7 cellular contexts compared by ENCODE assay signal in the genomic region with DNA sequence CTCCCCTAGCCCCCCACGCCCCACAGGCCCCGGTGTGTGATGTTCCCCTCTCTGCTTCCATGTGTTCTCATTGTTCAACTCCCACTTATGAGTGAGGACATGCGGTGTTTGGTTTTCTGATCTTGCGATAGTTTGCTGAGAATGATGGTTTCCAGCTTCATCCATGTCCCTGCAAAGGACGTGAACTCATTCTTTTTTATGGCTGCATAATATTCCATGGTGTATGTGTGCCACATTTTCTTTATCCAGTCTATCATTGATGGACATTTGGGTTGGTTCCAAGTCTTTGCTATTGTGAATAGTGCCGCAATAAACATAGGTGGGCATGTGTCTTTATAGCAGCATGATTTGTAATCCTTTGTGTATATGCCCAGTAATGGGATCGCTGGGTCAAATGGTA. TPM values are rescaled to one million over a fixed set of nuclear protein-coding genes. Genes with fewer than 3 reads are reported as not detected.
"Had no signal": no experiment of that assay in that cellular context is flagged by ENCODE, and none has a peak within 500 bp of the region (broad histone marks: within the 10 kb centered on the region; RNA-seq: fewer than 3 reads in every experiment).

No MANE protein-coding gene starts in this region.

RNA-seq across cellular contexts. Expression of a gene that starts 47.6 kb away (rescaled TPM):
- total RNA-seq: kidney; left colon; lower lobe of right lung; lung microvascular endothelial cell; mononuclear cell; naive thymus-derived CD4-positive, alpha-beta T cell had no signal
- polyA plus RNA-seq: immature natural killer cell; naive thymus-derived CD4-positive, alpha-beta T cell had no signal
